12 cellular contexts compared by ENCODE assay signal in the genomic region with DNA sequence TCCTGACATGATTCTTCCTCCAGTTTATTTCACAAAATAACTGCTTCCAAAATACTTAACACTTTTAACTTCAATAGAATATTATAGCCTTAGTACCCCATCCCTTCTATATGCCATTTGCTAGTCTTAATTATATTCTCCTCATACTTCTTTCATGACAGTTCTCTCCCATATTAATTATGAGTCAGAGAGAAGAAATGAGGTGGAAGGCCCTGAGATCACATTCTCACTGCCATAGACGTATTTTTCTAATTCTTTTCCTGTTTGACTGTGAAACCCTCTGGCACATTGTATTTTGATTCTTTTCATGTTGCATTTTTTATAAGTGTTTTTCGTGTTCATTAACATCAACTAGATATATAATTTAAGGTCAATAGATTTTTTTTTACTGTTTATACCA.
DNase-seq lines count a peak whose midpoint lies in the region; ATAC-seq and TF ChIP-seq lines count a peak whose summit lies in the region.
"Had no signal": no experiment of that assay in that cellular context is flagged by ENCODE, and none has a peak within 500 bp of the region (broad histone marks: within the 10 kb centered on the region; RNA-seq: fewer than 3 reads in every experiment).

No MANE protein-coding gene starts in this region.

- CTCF ChIA-PET in RWPE1 (lab: Yijun Ruan, JAX): no interaction called here

- no peak overlapping the region for H3K27ac ChIP-seq in RWPE1
- no peak overlapping the region for H3K27ac ChIP-seq in MM.1S (ENCODE audit: low read length)
- H3K27ac ChIP-seq: vagina had no signal

- no peaks in the 10 kb centered on the region for H3F3A ChIP-seq in MM.1S (ENCODE audit: insufficient read depth, low read length)

- no peaks in the 10 kb centered on the region; the same call in 1 of the 2 replicates for H3K36me3 ChIP-seq in MM.1S (replicated peaks; ENCODE audit: insufficient read depth, low read length)

- no peaks in the 10 kb centered on the region for H3K27me3 ChIP-seq in MM.1S (replicated peaks; ENCODE audit: insufficient read depth, low read length)
- H3K27me3 ChIP-seq: vagina had no signal

- no peak for TF ChIP-seq CTCF in RWPE1 (conservative IDR thresholded peaks at IDR 0.05; ENCODE audit: low read depth)
- no peak for TF ChIP-seq CTCF in MM.1S (IDR thresholded peaks at IDR 0.05; ENCODE audit: low read length)

- no peaks in the 10 kb centered on the region for H4K20me1 ChIP-seq in MM.1S (ENCODE audit: insufficient read depth, low read length)

- no peak overlapping the region for H3K4me2 ChIP-seq in MM.1S (ENCODE audit: low read depth, low read length)

- H3K4me3 ChIP-seq in skeletal muscle cell (ENCODE audit: low read depth, low read length) (no peak overlapping the region), MM.1S (ENCODE audit: low read length) (no peak overlapping the region)
- H3K4me3 ChIP-seq: vagina had no signal

- ATAC-seq in esophagus mucosa: peak; percentile 43
- ATAC-seq in stimulated activated naive CD8-positive, alpha-beta T cell treated with anti-CD3 and anti-CD28 coated beads, Interleukin-15, Interleukin-2, amounts not matched to agents 100 U/mL and 50 U/mL, for 24 hours: no peak
- ATAC-seq: right cardiac atrium had no signal

- H2AFZ ChIP-seq in MM.1S (ENCODE audit: low read length): no peak overlapping the region

- no peaks in the 10 kb centered on the region; the same call in 1 of the 2 replicates for H3K9me3 ChIP-seq in MM.1S (replicated peaks; ENCODE audit: insufficient read depth, low read length)
- H3K9me3 ChIP-seq: vagina had no signal

- POLR2A ChIA-PET in RWPE1 (lab: Yijun Ruan, JAX; ENCODE audit: low non-redundant PET): no interaction called here

- H3K4me1 ChIP-seq in MM.1S (ENCODE audit: low read length): no peaks in the 10 kb centered on the region
- H3K4me1 ChIP-seq: vagina had no signal

- H3K9me2 ChIP-seq in MM.1S (replicated peaks; ENCODE audit: insufficient read depth, low read length): no peaks in the 10 kb centered on the region

- DNase-seq in GM04504 (ENCODE audit: low read depth): peak; percentile 28
- DNase-seq in RWPE1 (ENCODE audit: low spot score): peak; percentile 41
- DNase-seq in skeletal muscle cell (ENCODE audit: low read depth): peak; percentile 12
- no peak for DNase-seq in activated CD4-positive, alpha-beta T cell treated with anti-CD3 and anti-CD28 coated beads, Interleukin-2, amount 50 U/mL, for 4 hours
- DNase-seq in stimulated activated naive CD8-positive, alpha-beta T cell treated with anti-CD3 and anti-CD28 coated beads, Interleukin-15, Interleukin-2, amounts not matched to agents 100 U/mL and 50 U/mL, for 24 hours: no peak
- no peak for DNase-seq in MM.1S
- DNase-seq: activated T-cell treated with anti-CD3 and anti-CD28 coated beads for 4 hours, NCI-H1436 treated with DMSO at 0.1 percent for 48 hours, right cardiac atrium, T1000 had no signal

- H3K79me2 ChIP-seq in MM.1S (ENCODE audit: low read length): no peaks in the 10 kb centered on the region

- no peak overlapping the region for H3K9ac ChIP-seq in MM.1S (ENCODE audit: low read length)

Comparison
In these comparisons a context has a peak if more than half of its experiments do, and no peak if none do; other contexts are left out.
1. DNase-seq: peak in GM04504 (single experiment), RWPE1 (single experiment) and skeletal muscle cell (single experiment); none in activated CD4-positive, alpha-beta T cell treated with anti-CD3 and anti-CD28 coated beads, Interleukin-2, amount 50 U/mL, for 4 hours (0 of 2), stimulated activated naive CD8-positive, alpha-beta T cell treated with anti-CD3 and anti-CD28 coated beads, Interleukin-15, Interleukin-2, amounts not matched to agents 100 U/mL and 50 U/mL, for 24 hours (single experiment) and MM.1S (single experiment).